8 cellular contexts compared by ENCODE assay signal in genomic region chr16:17277981-17278381, GRCh38.
A peak's percentile ranks its signal among the peaks of the same experiment; 100 is the strongest.
DNase-seq lines count a peak whose midpoint lies in the region; ATAC-seq and TF ChIP-seq lines count a peak whose summit lies in the region.

No MANE protein-coding gene starts in this region.

- WGBS in gastroesophageal sphincter (ENCODE audit: low coverage in 1 of 2), 2 donors = 36% methylated on average over 2 of the region's 10 CpGs; no CpG with 5 or more reads in 1 of the 2 donors

- no peaks in the 10 kb centered on the region for H3K9me3 ChIP-seq in gastroesophageal sphincter

- peak overlapping the region in 1 of 4 donors; percentile 29 for H3K27ac ChIP-seq in gastroesophageal sphincter

- peaks cover 0 to 20% (median 0%) of the 10 kb centered on the region in 3 donors for H3K4me1 ChIP-seq in gastroesophageal sphincter

- intact Hi-C loops in posterior cingulate gyrus (cut with DNase I) = loop anchor here (1.0 to 5.0 kb wide), 2 partner anchors 139 to 190 kb away; no protein-coding TSS in a partner anchor

- H3K4me3 ChIP-seq in gastroesophageal sphincter = no peak overlapping the region

- TF ChIP-seq CTCF in GM10266 (IDR thresholded peaks at IDR 0.05; ENCODE audit: control insufficient read depth, insufficient read depth, low read depth, missing control alignments) = peak; percentile 65
- peak in 3 of 4 experiments; percentile 30 to 55 (median 45) for TF ChIP-seq CTCF in gastroesophageal sphincter (IDR thresholded peaks at IDR 0.05)

- peak; percentile 47 for DNase-seq in GM10266 (ENCODE audit: extremely low spot score)
- peak; percentile 58 for DNase-seq in NCI-H82 (lab: John Stamatoyannopoulos, UW)
- peak in 8 of 10 donors; percentile 24 to 91 (median 52) for DNase-seq in posterior cingulate gyrus
- no peak for DNase-seq in GF-D8 (lab: John Stamatoyannopoulos, UW)
- no peak for DNase-seq in DMS79 treated with DMSO at 0.1 percent for 48 hours (lab: John Stamatoyannopoulos, UW)
- DNase-seq in NCI-H146 treated with DMSO at 0.1 percent for 48 hours (lab: John Stamatoyannopoulos, UW; ENCODE audit: unreplicated experiment) = no peak
- DNase-seq in NOMO-1 (lab: John Stamatoyannopoulos, UW; ENCODE audit: unreplicated experiment in 2 of 2) = no peak

- TF ChIP-seq POLR2A in gastroesophageal sphincter (IDR thresholded peaks at IDR 0.05) = no peak

- ATAC-seq in gastroesophageal sphincter = no peak

- TF ChIP-seq EP300 in gastroesophageal sphincter (IDR thresholded peaks at IDR 0.05) = no peak

- H3K36me3 ChIP-seq in gastroesophageal sphincter = no peaks in the 10 kb centered on the region

- no peaks in the 10 kb centered on the region for H3K27me3 ChIP-seq in gastroesophageal sphincter

Comparison
In these comparisons a context has a peak if more than half of its experiments do, and no peak if none do; other contexts are left out.
1. DNase-seq: peak in GM10266 (single experiment), NCI-H82 (single experiment) and posterior cingulate gyrus (8 of 10); none in GF-D8 (single experiment), DMS79 treated with DMSO at 0.1 percent for 48 hours (single experiment), NCI-H146 treated with DMSO at 0.1 percent for 48 hours (single experiment) and NOMO-1 (0 of 2).